10 cellular contexts compared by ENCODE assay signal in genomic region chr1:169110691-169111447, GRCh38. TPM values are rescaled to one million over a fixed set of nuclear protein-coding genes. Genes with fewer than 3 reads are reported as not detected.
DNase-seq lines count a peak whose midpoint lies in the region; ATAC-seq and TF ChIP-seq lines count a peak whose summit lies in the region.
"Had no signal": no experiment of that assay in that cellular context is flagged by ENCODE, and none has a peak within 500 bp of the region (broad histone marks: within the 10 kb centered on the region; RNA-seq: fewer than 3 reads in every experiment).

No MANE protein-coding gene starts in this region.

- H3K4me1 ChIP-seq in BLaER1 (peaks cover 23% of the 10 kb centered on the region), RWPE2 (ENCODE audit: insufficient read depth, poor library complexity, severe bottlenecking) (peaks cover 66% of the 10 kb centered on the region), esophagus muscularis mucosa (peaks cover 51 to 86% (median 82%) of the 10 kb centered on the region in 4 donors), MM.1S (ENCODE audit: low read length) (peaks cover 9% of the 10 kb centered on the region)

- H3F3A ChIP-seq in neural cell (ENCODE audit: insufficient read depth, low read length, poor library complexity, severe bottlenecking) (no peaks in the 10 kb centered on the region), MM.1S (ENCODE audit: insufficient read depth, low read length) (peaks cover 4% of the 10 kb centered on the region)

- H4K20me1 ChIP-seq in BLaER1 = no peaks in the 10 kb centered on the region
- H4K20me1 ChIP-seq in neural cell (ENCODE audit: insufficient read depth) = no peaks in the 10 kb centered on the region
- H4K20me1 ChIP-seq in MM.1S (ENCODE audit: insufficient read depth, low read length) = no peaks in the 10 kb centered on the region

- H3K27me3 ChIP-seq in BLaER1 (peaks cover 14% of the 10 kb centered on the region; the same call in 1 of the 2 replicates), RWPE2 (ENCODE audit: insufficient read depth, poor library complexity, severe bottlenecking) (no peaks in the 10 kb centered on the region), esophagus muscularis mucosa (no peaks in the 10 kb centered on the region), neural cell (ENCODE audit: insufficient read depth, low read depth, low read length) (no peaks in the 10 kb centered on the region), MM.1S (replicated peaks; ENCODE audit: insufficient read depth, low read length) (no peaks in the 10 kb centered on the region)

- H3K9me2 ChIP-seq in neural cell (ENCODE audit: insufficient read depth, low read length) (no peaks in the 10 kb centered on the region), MM.1S (replicated peaks; ENCODE audit: insufficient read depth, low read length) (no peaks in the 10 kb centered on the region)

- H3K9ac ChIP-seq in BLaER1 (no peak overlapping the region), neural cell (ENCODE audit: low read length) (peak overlapping the region; percentile 96), MM.1S (ENCODE audit: low read length) (no peak overlapping the region)

- H2AFZ ChIP-seq in neural cell (ENCODE audit: low read depth, low read length) = no peak overlapping the region
- H2AFZ ChIP-seq in MM.1S (ENCODE audit: low read length) = no peak overlapping the region

- no peak for TF ChIP-seq POLR2A in esophagus muscularis mucosa (IDR thresholded peaks at IDR 0.05; ENCODE audit: low read depth)
- no peak for TF ChIP-seq POLR2A in erythroblast (IDR thresholded peaks at IDR 0.05; ENCODE audit: low read length)

- TF ChIP-seq RAD21 in neural cell (conservative IDR thresholded peaks at IDR 0.05) = no peak

- intact Hi-C loops in esophagus muscularis mucosa (cut with DNase I) = no loop called here

- no peak for TF ChIP-seq EP300 in esophagus muscularis mucosa (IDR thresholded peaks at IDR 0.05)
- TF ChIP-seq EP300 in neural cell (conservative IDR thresholded peaks at IDR 0.05; ENCODE audit: poor library complexity, severe bottlenecking) = no peak

- no peak for ATAC-seq in RWPE2 (ENCODE audit: low read depth)
- no peak for ATAC-seq in HG02763 (IDR thresholded peaks at IDR 0.05; ENCODE audit: unreplicated experiment)
- no peak for ATAC-seq in GM19035 (IDR thresholded peaks at IDR 0.05; ENCODE audit: unreplicated experiment)

- WGBS in esophagus muscularis mucosa = 36% methylated on average over 7 of the region's 7 CpGs

- TF ChIP-seq CTCF in RWPE2 (IDR thresholded peaks at IDR 0.05; ENCODE audit: poor library complexity, severe bottlenecking) (no peak), esophagus muscularis mucosa (IDR thresholded peaks at IDR 0.05) (no peak), neural cell (IDR thresholded peaks at IDR 0.05; ENCODE audit: poor library complexity, severe bottlenecking) (no peak), MM.1S (IDR thresholded peaks at IDR 0.05; ENCODE audit: low read length) (no peak)

- H3K4me3 ChIP-seq in BLaER1 (no peak overlapping the region), RWPE2 (ENCODE audit: severe bottlenecking) (no peak overlapping the region), esophagus muscularis mucosa (peak overlapping the region; percentile 68 to 98 (median 93)), neural cell (ENCODE audit: low read length) (peak overlapping the region; percentile 92), MM.1S (ENCODE audit: low read length) (no peak overlapping the region)

- H3K36me3 ChIP-seq in BLaER1 = peaks cover 20% of the 10 kb centered on the region
- peaks cover 57% of the 10 kb centered on the region for H3K36me3 ChIP-seq in RWPE2 (ENCODE audit: low read depth)
- H3K36me3 ChIP-seq in esophagus muscularis mucosa = peaks cover 4 to 40% (median 21%) of the 10 kb centered on the region in 4 donors
- peaks cover 20% of the 10 kb centered on the region for H3K36me3 ChIP-seq in neural cell (ENCODE audit: insufficient read depth, low read length)
- H3K36me3 ChIP-seq in MM.1S (replicated peaks; ENCODE audit: insufficient read depth, low read length) = no peaks in the 10 kb centered on the region

- H3K27ac ChIP-seq in BLaER1 (no peak overlapping the region), RWPE2 (ENCODE audit: poor library complexity, severe bottlenecking) (peak overlapping the region; percentile 96), esophagus muscularis mucosa (replicated peaks in 1 of 4) (peak overlapping the region; percentile 90 to 98 (median 96)), neural cell (ENCODE audit: low read length) (peak overlapping the region; percentile 93), MM.1S (ENCODE audit: low read length) (no peak overlapping the region)

- DNase-seq in RWPE2 (ENCODE audit: low spot score) (no peak), esophagus muscularis mucosa (ENCODE audit: extremely low spot score) (no peak), MM.1S (no peak), erythroblast (lab: John Stamatoyannopoulos, UW) (no peak)
- DNase-seq: activated B cell treated with CpG ODN at 0.5 μM for 24 hours; stimulated activated CD4-positive, alpha-beta T cell treated with anti-CD3 and anti-CD28 coated beads, Interleukin-2, amount 100 ng/mL, for 24 hours had no signal

- H3K4me2 ChIP-seq in BLaER1 (peak overlapping the region; percentile 55; the same call in 1 of the 2 replicates), neural cell (ENCODE audit: low read length) (peak overlapping the region; percentile 99), MM.1S (ENCODE audit: low read depth, low read length) (no peak overlapping the region)

- H3K79me2 ChIP-seq in neural cell (replicated peaks; ENCODE audit: insufficient read depth, low read length) (peaks cover 59% of the 10 kb centered on the region), MM.1S (ENCODE audit: low read length) (no peaks in the 10 kb centered on the region)

- H3K9me3 ChIP-seq in BLaER1 (no peaks in the 10 kb centered on the region), RWPE2 (ENCODE audit: severe bottlenecking) (no peaks in the 10 kb centered on the region), esophagus muscularis mucosa (no peaks in the 10 kb centered on the region), neural cell (ENCODE audit: low read length) (no peaks in the 10 kb centered on the region), MM.1S (replicated peaks; ENCODE audit: insufficient read depth, low read length) (no peaks in the 10 kb centered on the region)

TF ChIP-seq in neural cell, 6 proteins besides CTCF, POLR2A, EP300 and RAD21:
- TF ChIP-seq TAF1 (IDR thresholded peaks at IDR 0.05; ENCODE audit: low read depth) (peak; percentile 6), POLR2AphosphoS5 (IDR thresholded peaks at IDR 0.05) (no peak), REST (IDR thresholded peaks at IDR 0.05; ENCODE audit: borderline replicate concordance) (no peak)

RNA-seq across cellular contexts. Expression of gene ATP1B1, which starts 4.4 kb away (rescaled TPM):
- 10 to 100 TPM; 69.4 to 88.6 (median 78.3) TPM for total RNA-seq in esophagus muscularis mucosa
- polyA plus RNA-seq in neural cell = 98.8 and 114 TPM in 2 replicates
- polyA minus RNA-seq in neural cell = 107 and 119 TPM in 2 replicates

Comparison
In these comparisons a context has a peak if more than half of its experiments do, and no peak if none do; other contexts are left out.
1. H3K27ac ChIP-seq: peak in RWPE2 (single experiment), esophagus muscularis mucosa (4 of 4) and neural cell (single experiment); none in BLaER1 (single experiment) and MM.1S (single experiment).
2. H3K4me3 ChIP-seq: peak in esophagus muscularis mucosa (4 of 4) and neural cell (single experiment); none in BLaER1 (single experiment), RWPE2 (single experiment) and MM.1S (single experiment).